21 cellular contexts compared by ENCODE assay signal in genomic region chr7:151437866-151438516, GRCh38. TPM values are rescaled to one million over a fixed set of nuclear protein-coding genes. Genes with fewer than 3 reads are reported as not detected.
A peak's percentile ranks its signal among the peaks of the same experiment; 100 is the strongest.
DNase-seq lines count a peak whose midpoint lies in the region; ATAC-seq and TF ChIP-seq lines count a peak whose summit lies in the region.
"Had no signal": no experiment of that assay in that cellular context is flagged by ENCODE, and none has a peak within 500 bp of the region (broad histone marks: within the 10 kb centered on the region; RNA-seq: fewer than 3 reads in every experiment).

No MANE protein-coding gene starts in this region.

- H3K4me2 ChIP-seq in mammary epithelial cell (ENCODE audit: insufficient read depth, low read depth, low read length): no peak overlapping the region
- H3K4me2 ChIP-seq in osteoblast (ENCODE audit: insufficient read depth, low read length): no peak overlapping the region

- intact Hi-C loops in breast epithelium (cut with DNase I; ENCODE audit: low total_unique reads) (no loop called here), mammary epithelial cell (cut with micrococcal nuclease) (no loop called here), vagina (cut with DNase I) (no loop called here)

- TF ChIP-seq POLR2A in breast epithelium (IDR thresholded peaks at IDR 0.05) (no peak), suprapubic skin (IDR thresholded peaks at IDR 0.05) (no peak), vagina (IDR thresholded peaks at IDR 0.05) (no peak)

- no peaks in the 10 kb centered on the region for H3K36me3 ChIP-seq in breast epithelium
- no peaks in the 10 kb centered on the region for H3K36me3 ChIP-seq in mammary epithelial cell (ENCODE audit: insufficient read depth, low read length)
- H3K36me3 ChIP-seq in osteoblast (ENCODE audit: insufficient read depth, low read length): no peaks in the 10 kb centered on the region
- no peaks in the 10 kb centered on the region for H3K36me3 ChIP-seq in suprapubic skin
- H3K36me3 ChIP-seq in vagina: no peaks in the 10 kb centered on the region
- H3K36me3 ChIP-seq: MG63, SJSA1 had no signal

- H3K27ac ChIP-seq in breast epithelium (peak overlapping the region; percentile 78 to 88), mammary epithelial cell (ENCODE audit: insufficient read depth, low read depth, low read length) (no peak overlapping the region), osteoblast (ENCODE audit: low read depth, low read length) (no peak overlapping the region), suprapubic skin (no peak overlapping the region), vagina (peak overlapping the region; percentile 87)
- H3K27ac ChIP-seq: SJSA1 had no signal

- TF ChIP-seq CTCF in breast epithelium (IDR thresholded peaks at IDR 0.05) (no peak), mammary epithelial cell (conservative IDR thresholded peaks at IDR 0.05 in 1 of 2, IDR thresholded peaks at IDR 0.05 in 1 of 2; ENCODE audit: extremely low read depth in 1 of 2, insufficient read depth in 1 of 2, low read depth in 1 of 2, low read length in 2 of 2) (no peak), osteoblast (IDR thresholded peaks at IDR 0.05; ENCODE audit: extremely low read depth, low read depth, low read length) (no peak), suprapubic skin (IDR thresholded peaks at IDR 0.05) (no peak), vagina (IDR thresholded peaks at IDR 0.05) (no peak)

- no peak overlapping the region for H3K4me3 ChIP-seq in breast epithelium
- H3K4me3 ChIP-seq in mammary epithelial cell (replicated peaks in 1 of 3; ENCODE audit: insufficient read depth in 1 of 3, low read depth in 2 of 3, low read length in 3 of 3): no peak overlapping the region
- no peak overlapping the region for H3K4me3 ChIP-seq in osteoblast (ENCODE audit: insufficient read depth, low read length)
- no peak overlapping the region for H3K4me3 ChIP-seq in suprapubic skin
- H3K4me3 ChIP-seq in vagina: no peak overlapping the region
- H3K4me3 ChIP-seq: MG63, SJSA1 had no signal

- no peaks in the 10 kb centered on the region for H3K27me3 ChIP-seq in breast epithelium
- no peaks in the 10 kb centered on the region for H3K27me3 ChIP-seq in mammary epithelial cell (ENCODE audit: insufficient read depth, low read length)
- peaks cover 4% of the 10 kb centered on the region for H3K27me3 ChIP-seq in osteoblast (ENCODE audit: insufficient read depth, low read length)
- peaks cover 18% of the 10 kb centered on the region for H3K27me3 ChIP-seq in suprapubic skin
- no peaks in the 10 kb centered on the region for H3K27me3 ChIP-seq in vagina
- H3K27me3 ChIP-seq: MG63, SJSA1 had no signal

- ATAC-seq in HG03342 (IDR thresholded peaks at IDR 0.05; ENCODE audit: unreplicated experiment): no peak

- H2AFZ ChIP-seq in mammary epithelial cell (ENCODE audit: low read depth, low read length): no peak overlapping the region
- H2AFZ ChIP-seq in osteoblast (ENCODE audit: low read length): no peak overlapping the region

- in situ Hi-C loops in mammary epithelial cell (cut with MboI; ENCODE audit: low sequenced_read_pairs in 2 of 2): no loop called here

- H3K9me3 ChIP-seq in breast epithelium (no peaks in the 10 kb centered on the region), mammary epithelial cell (replicated peaks; ENCODE audit: insufficient read depth, low read length) (no peaks in the 10 kb centered on the region), osteoblast (ENCODE audit: low read depth, low read length) (no peaks in the 10 kb centered on the region), suprapubic skin (no peaks in the 10 kb centered on the region), vagina (no peaks in the 10 kb centered on the region)
- H3K9me3 ChIP-seq: MG63, SJSA1 had no signal

- H3K9ac ChIP-seq in mammary epithelial cell (ENCODE audit: insufficient read depth, low read length): no peak overlapping the region

- CTCF ChIA-PET in mammary epithelial cell (lab: Charles Lee; ENCODE audit: low non-redundant PET): interaction anchor here (0.6 kb wide), 2 partner anchors 70 to 90 kb away, joined by 3 read pairs; no protein-coding TSS in a partner anchor

- no peaks in the 10 kb centered on the region for H4K20me1 ChIP-seq in mammary epithelial cell (ENCODE audit: insufficient read depth, low read length)
- no peaks in the 10 kb centered on the region for H4K20me1 ChIP-seq in osteoblast (ENCODE audit: insufficient read depth, low read length)

- WGBS in mammary epithelial cell (ENCODE audit: low coverage, missing lambda C conversion rate): 89% methylated on average over 14 of the region's 23 CpGs
- WGBS in suprapubic skin: 89% methylated on average over 21 of the region's 23 CpGs

- DNase-seq in breast epithelium (ENCODE audit: low spot score in 2 of 2) (no peak), mammary epithelial cell (no peak), osteoblast (ENCODE audit: insufficient read length, low spot score, missing footprints) (peak; percentile 58), suprapubic skin (ENCODE audit: low spot score in 2 of 2) (peak; percentile 56), vagina (ENCODE audit: extremely low spot score in 2 of 2) (no peak), NCI-H1694 treated with DMSO at 0.1 percent for 48 hours (lab: John Stamatoyannopoulos, UW) (no peak), D341Med (ENCODE audit: low spot score) (no peak)
- DNase-seq: DMS53, H9, KG1, MG63, NCI-H1105 treated with DMSO at 0.1 percent for 48 hours, NCI-H2029 treated with DMSO at 0.1 percent for 48 hours, NCI-H446 treated with DMSO at 0.1 percent for 48 hours, NCI-H526 treated with DMSO at 0.1 percent for 48 hours, Right ventricle myocardium superior, RPMI8226 had no signal

- TF ChIP-seq EP300 in suprapubic skin (IDR thresholded peaks at IDR 0.05): no peak

- peaks cover 10 to 17% of the 10 kb centered on the region in 2 donors for H3K4me1 ChIP-seq in breast epithelium
- H3K4me1 ChIP-seq in mammary epithelial cell (ENCODE audit: insufficient read depth, low read length): peaks cover 5% of the 10 kb centered on the region
- H3K4me1 ChIP-seq in osteoblast (ENCODE audit: insufficient read depth, low read length): peaks cover 12% of the 10 kb centered on the region
- peaks cover 24% of the 10 kb centered on the region for H3K4me1 ChIP-seq in suprapubic skin
- peaks cover 53% of the 10 kb centered on the region for H3K4me1 ChIP-seq in vagina
- H3K4me1 ChIP-seq: SJSA1 had no signal

- dilution Hi-C loops in mammary epithelial cell (cut with HindIII; ENCODE audit: low sequenced_read_pairs): no loop called here

- H3K79me2 ChIP-seq in mammary epithelial cell (ENCODE audit: insufficient read depth, low read length) (no peaks in the 10 kb centered on the region), osteoblast (ENCODE audit: insufficient read depth, low read length) (no peaks in the 10 kb centered on the region)

- BruUV-seq in mammary epithelial cell (replicated peaks; lab: Mats Ljungman, UMichigan): no TSS peak

RNA-seq across cellular contexts. Expression of gene CRYGN, which starts 1.9 kb away (rescaled TPM):
- total RNA-seq in breast epithelium (1 to 10 TPM in 1 of 3 donors, under 1 TPM in 1, not detected in 1; 0.98 to 1.3 TPM), mammary epithelial cell (not detected), osteoblast (0.59 and 0.72 TPM in 2 replicates), suprapubic skin (not detected), vagina (not detected)
- polyA plus RNA-seq in mammary epithelial cell: not detected
- not detected for polyA minus RNA-seq in mammary epithelial cell
- total RNA-seq: A172, G401, SJSA1 had no signal

RNA-seq across cellular contexts. Expression of gene WDR86, which starts 28.2 kb away (rescaled TPM):
- total RNA-seq in breast epithelium: 10 to 100 TPM; 15.5 to 61.5 (median 57.0) TPM
- total RNA-seq in mammary epithelial cell: 10 to 100 TPM in 1 of 2 donors, not detected in 1; 19.5 TPM
- not detected for polyA plus RNA-seq in mammary epithelial cell
- polyA minus RNA-seq in mammary epithelial cell: not detected
- total RNA-seq in osteoblast: 8.5 and 15.6 TPM in 2 replicates
- total RNA-seq in suprapubic skin: 1 to 10 TPM in 2 of 4 donors, under 1 TPM in 1, not detected in 1; 0.81 to 2.8 (median 1.4) TPM
- total RNA-seq in vagina: 19.4 TPM
- total RNA-seq: A172 had no signal

Comparison
In these comparisons a context has a peak if more than half of its experiments do, and no peak if none do; other contexts are left out.
1. H3K27ac ChIP-seq: peak in breast epithelium (2 of 2) and vagina (single experiment); none in mammary epithelial cell (single experiment), osteoblast (single experiment) and suprapubic skin (single experiment).
2. DNase-seq: peak in osteoblast (single experiment) and suprapubic skin (2 of 2); none in breast epithelium (0 of 2), mammary epithelial cell (single experiment), vagina (0 of 2), NCI-H1694 treated with DMSO at 0.1 percent for 48 hours (single experiment) and D341Med (single experiment).